In the genomic region with DNA sequence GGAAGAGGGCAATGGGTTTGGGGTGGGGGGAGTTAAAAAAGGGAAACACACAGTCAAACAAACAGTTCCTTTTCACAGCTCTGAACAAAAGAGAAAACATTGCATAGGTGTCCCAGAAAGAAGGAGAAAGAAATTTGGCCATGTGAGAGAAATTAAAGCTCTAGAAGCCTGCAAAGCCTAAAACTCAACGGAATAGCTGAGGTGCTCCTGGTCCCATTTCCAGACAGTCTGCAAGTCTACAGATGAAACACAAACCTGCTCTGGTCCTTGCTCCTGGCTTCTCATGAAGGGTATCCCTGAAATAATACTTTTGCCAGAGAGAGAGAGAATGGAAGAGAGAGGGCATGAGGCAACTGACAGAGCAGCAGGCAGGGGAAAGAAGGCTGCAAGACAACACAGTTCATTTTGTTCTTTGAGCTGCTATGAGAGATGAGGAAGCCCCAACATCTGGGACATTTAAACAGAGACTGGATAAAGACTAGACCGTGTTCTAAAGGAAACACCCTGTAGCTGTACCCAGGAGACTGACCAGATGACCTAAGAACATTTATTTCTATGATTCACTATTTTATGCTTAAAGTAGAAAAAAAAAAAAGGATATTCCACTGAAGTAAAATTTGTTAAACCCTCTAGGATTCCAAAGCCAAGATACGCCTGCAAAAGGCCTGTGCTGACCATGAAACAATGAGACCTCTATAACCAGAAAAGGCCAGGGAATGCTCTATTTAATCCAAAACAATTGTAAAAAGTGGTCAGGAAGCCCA, we compare ENCODE assay signal across 15 cellular contexts. TPM values are rescaled to one million over a fixed set of nuclear protein-coding genes. Genes with fewer than 3 reads are reported as not detected.
DNase-seq lines count a peak whose midpoint lies in the region; TF ChIP-seq lines count a peak whose summit lies in the region.
"Had no signal": no experiment of that assay in that cellular context is flagged by ENCODE, and none has a peak within 500 bp of the region (broad histone marks: within the 10 kb centered on the region; RNA-seq: fewer than 3 reads in every experiment).

No MANE protein-coding gene starts in this region.

- no peak for TF ChIP-seq POLR2A in adrenal gland (IDR thresholded peaks at IDR 0.05)

- WGBS in adrenal gland, 4 donors, result 64 to 72% (median 65%) methylated on average over 3 of the region's 3 CpGs

- no peaks in the 10 kb centered on the region for H3K36me3 ChIP-seq in adipocyte (ENCODE audit: control insufficient read depth, insufficient read depth, low read length, severe bottlenecking)
- H3K36me3 ChIP-seq in adrenal gland (replicated peaks in 1 of 2), result no peaks in the 10 kb centered on the region
- H3K36me3 ChIP-seq: ascending aorta; BLaER1 treated with 17β-estradiol and CSF1 and Interleukin-3, amounts not matched to agents 10 nM and 100 nM had no signal

- intact Hi-C loops in posterior cingulate gyrus (cut with DNase I) (no loop called here), adrenal gland (cut with DNase I) (no loop called here)

- peak; percentile 49 for DNase-seq in adipocyte (ENCODE audit: low read depth)
- peak; percentile 58 for DNase-seq in fibroblast of peridontal ligament (ENCODE audit: extremely low read depth)
- peak; percentile 35 for DNase-seq in medulla oblongata (ENCODE audit: extremely low spot score)
- DNase-seq in stromal cell of bone marrow (ENCODE audit: low read depth), result peak; percentile 57
- no peak for DNase-seq in middle frontal gyrus (ENCODE audit: extremely low spot score, low spot score)
- no peak for DNase-seq in posterior cingulate gyrus
- no peak for DNase-seq in mucosa of gallbladder (ENCODE audit: low spot score)
- DNase-seq in adrenal gland, result no peak
- DNase-seq: activated effector memory CD4-positive, alpha-beta T cell treated with Interleukin-2 at 50 U/mL for 16 hours; testis had no signal

- peaks cover 24% of the 10 kb centered on the region for H3K4me1 ChIP-seq in adipocyte (ENCODE audit: control insufficient read depth, insufficient read depth, low read length)
- peaks cover 5 to 22% of the 10 kb centered on the region in 2 donors for H3K4me1 ChIP-seq in adrenal gland (replicated peaks in 1 of 2)

- H3K27me3 ChIP-seq in adipocyte (replicated peaks; ENCODE audit: control insufficient read depth, insufficient read depth, low read length), result no peaks in the 10 kb centered on the region
- H3K27me3 ChIP-seq in adrenal gland, result no peaks in the 10 kb centered on the region
- H3K27me3 ChIP-seq: ascending aorta; BLaER1 treated with 17β-estradiol and CSF1 and Interleukin-3, amounts not matched to agents 10 nM and 100 nM; testis had no signal

- H3K27ac ChIP-seq in adrenal gland, result peak overlapping the region in 2 of 5 donors; percentile 20 to 40
- H3K27ac ChIP-seq: BLaER1 treated with 17β-estradiol and CSF1 and Interleukin-3, amounts not matched to agents 10 nM and 100 nM; KMS-11 had no signal

- H3K9me3 ChIP-seq in adipocyte (ENCODE audit: control insufficient read depth, low read length) (no peaks in the 10 kb centered on the region), adrenal gland (replicated peaks in 1 of 3) (no peaks in the 10 kb centered on the region)
- H3K9me3 ChIP-seq: ascending aorta; BLaER1 treated with 17β-estradiol and CSF1 and Interleukin-3, amounts not matched to agents 10 nM and 100 nM; testis had no signal

- no peak overlapping the region for H3K9ac ChIP-seq in adipocyte (ENCODE audit: low read length)
- H3K9ac ChIP-seq: BLaER1 treated with 17β-estradiol and CSF1 and Interleukin-3, amounts not matched to agents 10 nM and 100 nM; KMS-11 had no signal

- H3K4me3 ChIP-seq in adipocyte (ENCODE audit: low read length) (no peak overlapping the region), adrenal gland (no peak overlapping the region)
- H3K4me3 ChIP-seq: ascending aorta; BLaER1 treated with 17β-estradiol and CSF1 and Interleukin-3, amounts not matched to agents 10 nM and 100 nM; testis had no signal

- no peak for TF ChIP-seq CTCF in adrenal gland (IDR thresholded peaks at IDR 0.05)

RNA-seq across cellular contexts. Expression of gene CYP26B1, which starts 57.3 kb away (rescaled TPM):
- total RNA-seq in mucosa of gallbladder (2.2 TPM), adrenal gland (10 to 100 TPM in 6 of 8 donors, 1 to 10 TPM in 2; 6.0 to 30.3 (median 15.3) TPM)
- polyA plus RNA-seq in adrenal gland, result 1 to 10 TPM in 2 of 3 donors, under 1 TPM in 1; 0.53 to 2.7 (median 1.2) TPM
- total RNA-seq: activated CD8-positive, alpha-beta memory T cell treated with anti-CD3 and anti-CD28 coated beads for 36 hours; T-helper 1 cell treated with Interleukin-12 subunit alpha and Interleukin-12 subunit beta and Interleukin-4 antibody, amounts not matched to agents 30 ng/mL and 1 ng/mL, for 36 hours had no signal

Comparison
In these comparisons a context has a peak if more than half of its experiments do, and no peak if none do; other contexts are left out.
1. DNase-seq: peak in adipocyte (single experiment), fibroblast of peridontal ligament (single experiment), medulla oblongata (single experiment) and stromal cell of bone marrow (single experiment); none in middle frontal gyrus (single experiment), posterior cingulate gyrus (0 of 10), mucosa of gallbladder (single experiment) and adrenal gland (0 of 7).